In genomic region chr6:154732824-154733609, GRCh38 we compare ENCODE assay signal across 8 cellular contexts. TPM values are rescaled to one million over a fixed set of nuclear protein-coding genes. Genes with fewer than 3 reads are reported as not detected.
A peak's percentile ranks its signal among the peaks of the same experiment; 100 is the strongest.
DNase-seq lines count a peak whose midpoint lies in the region; ATAC-seq and TF ChIP-seq lines count a peak whose summit lies in the region.

A gene with protein sequence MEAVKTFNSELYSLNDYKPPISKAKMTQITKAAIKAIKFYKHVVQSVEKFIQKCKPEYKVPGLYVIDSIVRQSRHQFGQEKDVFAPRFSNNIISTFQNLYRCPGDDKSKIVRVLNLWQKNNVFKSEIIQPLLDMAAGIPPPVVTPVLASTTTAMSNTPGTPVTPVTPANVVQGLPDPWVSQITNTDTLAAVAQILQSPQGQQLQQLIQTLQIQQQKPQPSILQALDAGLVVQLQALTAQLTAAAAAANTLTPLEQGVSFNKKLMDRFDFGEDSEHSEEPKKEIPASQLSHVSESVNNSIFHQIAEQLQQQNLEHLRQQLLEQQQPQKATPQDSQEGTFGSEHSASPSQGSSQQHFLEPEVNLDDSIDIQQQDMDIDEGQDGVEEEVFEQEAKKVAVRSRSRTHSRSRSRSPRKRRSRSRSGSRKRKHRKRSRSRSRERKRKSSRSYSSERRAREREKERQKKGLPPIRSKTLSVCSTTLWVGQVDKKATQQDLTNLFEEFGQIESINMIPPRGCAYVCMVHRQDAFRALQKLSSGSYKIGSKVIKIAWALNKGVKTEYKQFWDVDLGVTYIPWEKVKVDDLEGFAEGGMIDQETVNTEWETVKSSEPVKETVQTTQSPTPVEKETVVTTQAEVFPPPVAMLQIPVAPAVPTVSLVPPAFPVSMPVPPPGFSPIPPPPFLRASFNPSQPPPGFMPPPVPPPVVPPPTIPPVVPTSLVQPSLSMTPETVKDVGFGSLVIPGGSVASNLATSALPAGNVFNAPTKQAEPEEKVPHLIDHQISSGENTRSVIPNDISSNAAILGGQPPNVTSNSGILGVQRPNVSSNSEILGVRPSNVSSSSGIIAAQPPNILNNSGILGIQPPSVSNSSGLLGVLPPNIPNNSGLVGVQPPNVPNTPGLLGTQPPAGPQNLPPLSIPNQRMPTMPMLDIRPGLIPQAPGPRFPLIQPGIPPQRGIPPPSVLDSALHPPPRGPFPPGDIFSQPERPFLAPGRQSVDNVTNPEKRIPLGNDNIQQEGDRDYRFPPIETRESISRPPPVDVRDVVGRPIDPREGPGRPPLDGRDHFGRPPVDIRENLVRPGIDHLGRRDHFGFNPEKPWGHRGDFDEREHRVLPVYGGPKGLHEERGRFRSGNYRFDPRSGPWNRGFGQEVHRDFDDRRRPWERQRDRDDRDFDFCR (N-terminal part only) (plus strand): TSS chr6:154733416. CDS start chr6:154733901, 485 bp downstream.

- no peaks in the 10 kb centered on the region for H3K9me3 Mint-ChIP-seq in activated B cell treated with CpG ODN at 0.5 μM for 24 hours

- no peaks in the 10 kb centered on the region; the same call in 1 of the 2 replicates for H3K9me3 ChIP-seq in AG04450 (ENCODE audit: control insufficient read depth, insufficient read depth, low read length)

- ATAC-seq in GM18520 (IDR thresholded peaks at IDR 0.05; ENCODE audit: unreplicated experiment), result peak; percentile 84
- ATAC-seq in HG03060 (IDR thresholded peaks at IDR 0.05; ENCODE audit: low read depth, unreplicated experiment), result peak; percentile 63
- peak; percentile 77 for ATAC-seq in activated B cell treated with CpG ODN at 0.5 μM for 24 hours (ENCODE audit: low read depth)

- peaks cover 23% of the 10 kb centered on the region for H3K36me3 Mint-ChIP-seq in activated B cell treated with CpG ODN at 0.5 μM for 24 hours (ENCODE audit: low read depth)

- H3K27me3 ChIP-seq in AG04450 (ENCODE audit: control insufficient read depth, insufficient read depth, low read length), result no peaks in the 10 kb centered on the region

- intact Hi-C loops in activated B cell treated with CpG ODN at 0.5 μM for 24 hours (cut with micrococcal nuclease), result loop anchor here (1.0 to 2.0 kb wide), 10 partner anchors 14 to 1748 kb away; partner anchors contain the start of gene TFB1M

- DNase-seq in AG04450 (ENCODE audit: low read depth, low spot score) (no peak), NCI-H2171 (lab: John Stamatoyannopoulos, UW) (peak; percentile 79), activated B cell treated with CpG ODN at 0.5 μM for 24 hours (peak; percentile 94), cardiac fibroblast (ENCODE audit: low read depth in 2 of 2) (peak; percentile 78 to 87), iris pigment epithelial cell (ENCODE audit: low read depth) (peak; percentile 73)
- peak; percentile 85 for DNase-seq in stimulated activated CD4-positive, alpha-beta T cell treated with anti-CD3 and anti-CD28 coated beads, Interleukin-12 subunit alpha, Interleukin-12 subunit beta, amount 100 ng/mL, for 4 hours

- peak within 1 kb of the TSS; percentile 98 for H3K27ac Mint-ChIP-seq in activated B cell treated with CpG ODN at 0.5 μM for 24 hours

- peak within 1 kb of the TSS; percentile 96 for H3K27ac ChIP-seq in AG04450 (ENCODE audit: low read depth, low read length)

- H3K4me1 Mint-ChIP-seq in activated B cell treated with CpG ODN at 0.5 μM for 24 hours, result peaks cover 40% of the 10 kb centered on the region

- H3K4me3 ChIP-seq in AG04450 (ENCODE audit: low read depth, low read length) (peak within 1 kb of the TSS; percentile 82), cardiac fibroblast (replicated peaks in 1 of 2; ENCODE audit: low read depth in 2 of 2, low read length in 2 of 2) (peak within 1 kb of the TSS; percentile 68 to 81)

- TF ChIP-seq CTCF in AG04450 (IDR thresholded peaks at IDR 0.05; ENCODE audit: low read depth, low read length) (peak; percentile 63), activated B cell treated with CpG ODN at 0.5 μM for 24 hours (IDR thresholded peaks at IDR 0.05) (no peak), cardiac fibroblast (IDR thresholded peaks at IDR 0.05; ENCODE audit: low read depth, low read length) (peak; percentile 38)

- CTCF ChIA-PET in AG04450 (lab: Charles Lee) (interaction anchor here (0.6 kb wide), 2 partner anchors 73 to 583 kb away, joined by 3 read pairs; no protein-coding TSS in a partner anchor), activated B cell treated with CpG ODN at 0.5 μM for 24 hours (lab: Charles Lee) (interaction anchor here (1.2 kb wide), 1 partner anchor 57 kb away, joined by 4 read pairs; no protein-coding TSS in a partner anchor)

- H3K27me3 Mint-ChIP-seq in activated B cell treated with CpG ODN at 0.5 μM for 24 hours, result no peaks in the 10 kb centered on the region

- peak within 1 kb of the TSS; percentile 89 for H3K4me3 Mint-ChIP-seq in activated B cell treated with CpG ODN at 0.5 μM for 24 hours

- POLR2A ChIA-PET in AG04450 (lab: Yijun Ruan, JAX) (no interaction called here), activated B cell treated with CpG ODN at 0.5 μM for 24 hours (lab: Charles Lee) (interaction anchor here (1.0 kb wide), 1 partner anchor 49 kb away, joined by 3 read pairs; no protein-coding TSS in a partner anchor)

RNA-seq across cellular contexts. Expression of the gene that starts here (rescaled TPM):
- 23.7 and 29.2 TPM in 2 replicates for polyA plus RNA-seq in AG04450 (2011; rRNA removed)
- polyA minus RNA-seq in AG04450 (2011; rRNA and poly(A)+ RNA removed), result 33.4 and 45.7 TPM in 2 replicates
- total RNA-seq in activated B cell treated with CpG ODN at 0.5 μM for 24 hours, result 56.8 and 65.2 TPM in 2 replicates
